9 cellular contexts compared by ENCODE assay signal in genomic region chr2:66577331-66578041, GRCh38.
DNase-seq lines count a peak whose midpoint lies in the region; ATAC-seq and TF ChIP-seq lines count a peak whose summit lies in the region.
"Had no signal": no experiment of that assay in that cellular context is flagged by ENCODE, and none has a peak within 500 bp of the region (broad histone marks: within the 10 kb centered on the region; RNA-seq: fewer than 3 reads in every experiment).

No MANE protein-coding gene starts in this region.

- TF ChIP-seq CTCF in AG10803 (conservative IDR thresholded peaks at IDR 0.05; ENCODE audit: low read length) (no peak), Panc1 (IDR thresholded peaks at IDR 0.05) (no peak), fibroblast of villous mesenchyme (IDR thresholded peaks at IDR 0.05; ENCODE audit: insufficient read depth, low read depth, low read length) (peak; percentile 2), ovary (IDR thresholded peaks at IDR 0.05) (peak in 1 of 3 donors; percentile 20)

- TF ChIP-seq POLR2A in ovary (IDR thresholded peaks at IDR 0.05): no peak

- H3K4me3 ChIP-seq in AG10803 (ENCODE audit: low read length): peak overlapping the region; percentile 69
- H3K4me3 ChIP-seq in Panc1 (ENCODE audit: low read depth in 2 of 2, low read length in 2 of 2): peak overlapping the region; percentile 27 to 55
- H3K4me3 ChIP-seq in fibroblast of villous mesenchyme (ENCODE audit: low read depth, low read length): peak overlapping the region; percentile 66
- peak overlapping the region; percentile 70 for H3K4me3 ChIP-seq in ovary

- H3K27me3 ChIP-seq in Panc1 (ENCODE audit: control insufficient read depth, insufficient read depth, low read length) (peaks cover 44% of the 10 kb centered on the region), ovary (no peaks in the 10 kb centered on the region)

- H3K9me3 ChIP-seq in Panc1 (ENCODE audit: control insufficient read depth, insufficient read depth, low read depth, low read length): no peaks in the 10 kb centered on the region
- no peaks in the 10 kb centered on the region for H3K9me3 ChIP-seq in ovary

- BruUV-seq in Panc1 (replicated peaks; lab: Mats Ljungman, UMichigan): no TSS peak

- ATAC-seq in Panc1 (peak; percentile 40), GM21529 (IDR thresholded peaks at IDR 0.05; ENCODE audit: unreplicated experiment) (no peak)

- H3K27ac ChIP-seq in Panc1 (ENCODE audit: low read length) (no peak overlapping the region), ovary (peak overlapping the region; percentile 83 to 86)

- DNase-seq in AG10803 (ENCODE audit: low read depth) (no peak), Panc1 (ENCODE audit: low read depth, low spot score) (no peak), fibroblast of villous mesenchyme (ENCODE audit: low read depth) (peak; percentile 60), ovary (peak; percentile 44 to 69 (median 60)), NCI-H187 (lab: John Stamatoyannopoulos, UW) (no peak), hippocampal formation (lab: John Stamatoyannopoulos, UW) (no peak)
- DNase-seq in activated effector memory CD4-positive, alpha-beta T cell treated with anti-CD3 and anti-CD28 coated beads, Interleukin-2, amount 50 U/mL, for 16 hours: no peak
- DNase-seq: activated B cell treated with CpG ODN at 0.5 μM for 24 hours had no signal

- H3K36me3 ChIP-seq in Panc1 (ENCODE audit: control insufficient read depth, insufficient read depth, low read length): no peaks in the 10 kb centered on the region
- no peaks in the 10 kb centered on the region for H3K36me3 ChIP-seq in ovary

- CTCF ChIA-PET in Panc1 (lab: Charles Lee): interaction anchor here (1.0 kb wide), 1 partner anchor 10 kb away, joined by 3 read pairs; no protein-coding TSS in a partner anchor

- peaks cover 23% of the 10 kb centered on the region for H3K4me1 ChIP-seq in Panc1 (ENCODE audit: control insufficient read depth, insufficient read depth, low read length)
- peaks cover 5% of the 10 kb centered on the region for H3K4me1 ChIP-seq in ovary (ENCODE audit: insufficient read depth)

- TF ChIP-seq EP300 in ovary (IDR thresholded peaks at IDR 0.05): no peak

- WGBS in ovary, 3 donors: 6 to 19% (median 19%) methylated on average over 40 of the region's 40 CpGs

- in situ Hi-C loops in Panc1 (cut with HindIII; ENCODE audit: low pct_unique_long_range_greater_than_20kb, low sequenced_read_pairs): no loop called here

- intact Hi-C loops in Panc1 (cut with micrococcal nuclease; ENCODE audit: unreplicated experiment) (loop anchor here (5.0 kb wide), 1 partner anchor 1265 kb away; no protein-coding TSS in a partner anchor), ovary (cut with DNase I) (loop anchor here (2.0 to 10.0 kb wide), 5 partner anchors 135 to 1267 kb away; partner anchors contain the start of gene MEIS1 (in 2 of the 4))

- POLR2A ChIA-PET in Panc1 (lab: Charles Lee): interaction anchor here (0.6 kb wide), 1 partner anchor 1714 kb away, joined by 13 read pairs; no protein-coding TSS in a partner anchor

Comparison
In these comparisons a context has a peak if more than half of its experiments do, and no peak if none do; other contexts are left out.
1. DNase-seq: peak in fibroblast of villous mesenchyme (single experiment) and ovary (5 of 5); none in AG10803 (single experiment), Panc1 (single experiment), NCI-H187 (0 of 2), activated effector memory CD4-positive, alpha-beta T cell treated with anti-CD3 and anti-CD28 coated beads, Interleukin-2, amount 50 U/mL, for 16 hours (single experiment) and hippocampal formation (0 of 2).
2. Peak in every context shown above with its lines, with median percentiles within 50 percentile points of each other: H3K4me3 ChIP-seq.